In genomic region chr4:150078041-150078995, GRCh38 we compare ENCODE assay signal across 8 cellular contexts. TPM values are rescaled to one million over a fixed set of nuclear protein-coding genes. Genes with fewer than 3 reads are reported as not detected.
DNase-seq lines count a peak whose midpoint lies in the region; ATAC-seq and TF ChIP-seq lines count a peak whose summit lies in the region.

Gene DCLK2, plus strand, starts transcription at chr4:150078445. Its CDS starts 583 bp downstream, at chr4:150079028.

- peak within 1 kb of the TSS; percentile 43 for H3K9ac ChIP-seq in HUES64 (ENCODE audit: low read depth, low read length)

- no peak for TF ChIP-seq POLR2A in gastrocnemius medialis (IDR thresholded peaks at IDR 0.05)

- no peaks in the 10 kb centered on the region for H3K36me3 Mint-ChIP-seq in immature natural killer cell

- no peak within 1 kb of the TSS for H3K27ac Mint-ChIP-seq in immature natural killer cell

- H3K27ac ChIP-seq in HUES64 (ENCODE audit: low read depth, low read length), result no peak within 1 kb of the TSS
- peak within 1 kb of the TSS; percentile 40 to 64 (median 56) for H3K27ac ChIP-seq in gastrocnemius medialis

- intact Hi-C loops in gastrocnemius medialis (cut with DNase I; ENCODE audit: low total_unique reads), result loop anchor here (10.0 kb wide), 1 partner anchor 126 kb away; no protein-coding TSS in a partner anchor

- H3K4me3 ChIP-seq in HUES64 (ENCODE audit: low read length) (peak within 1 kb of the TSS; percentile 59), gastrocnemius medialis (peak within 1 kb of the TSS; percentile 59 to 74 (median 68))

- H3K9me3 ChIP-seq in HUES64 (ENCODE audit: insufficient read depth, low read depth, low read length) (no peaks in the 10 kb centered on the region), gastrocnemius medialis (no peaks in the 10 kb centered on the region)

- in situ Hi-C loops in gastrocnemius medialis (cut with MboI; ENCODE audit: low sequenced_read_pairs in 4 of 4), result no loop called here

- no peaks in the 10 kb centered on the region for H3K4me1 ChIP-seq in HUES64 (ENCODE audit: insufficient read depth, low read length)
- peaks cover 0 to 4% of the 10 kb centered on the region in 2 donors for H3K4me1 ChIP-seq in gastrocnemius medialis

- H3K27me3 Mint-ChIP-seq in immature natural killer cell (ENCODE audit: low read depth in 3 of 3), result peaks cover 2 to 27% (median 7%) of the 10 kb centered on the region in 3 donors

- peaks cover 4 to 5% of the 10 kb centered on the region in 2 donors for H3K4me1 Mint-ChIP-seq in immature natural killer cell

- under 1% methylated on average over 119 of the region's 119 CpGs for WGBS in HUES64

- no peaks in the 10 kb centered on the region for H3K36me3 ChIP-seq in HUES64 (ENCODE audit: insufficient read depth, low read length)
- no peaks in the 10 kb centered on the region for H3K36me3 ChIP-seq in gastrocnemius medialis

- ATAC-seq in gastrocnemius medialis (peak; percentile 68 to 73), HG02938 (IDR thresholded peaks at IDR 0.05; ENCODE audit: unreplicated experiment) (no peak)

- DNase-seq in activated CD4-positive, CD25-positive, alpha-beta regulatory T cell treated with anti-CD3 and anti-CD28 coated beads, Interleukin-2, amount 50 U/mL, for 72 hours, result peak; percentile 32
- no peak for DNase-seq in activated CD4-positive, CD25-positive, alpha-beta regulatory T cell (lab: John Stamatoyannopoulos, UW)
- DNase-seq in RKO (ENCODE audit: low spot score) (peak; percentile 75), cerebellar cortex (ENCODE audit: low spot score) (peak; percentile 58), immature natural killer cell (no peak), gastrocnemius medialis (peak; percentile 17 to 28)

- peaks cover 68% of the 10 kb centered on the region for H3K27me3 ChIP-seq in HUES64 (ENCODE audit: insufficient read depth, low read length)
- peaks cover 0 to 5% (median 2%) of the 10 kb centered on the region in 3 donors for H3K27me3 ChIP-seq in gastrocnemius medialis

- H3K9me3 Mint-ChIP-seq in immature natural killer cell, result peaks cover 0 to 5% (median 2%) of the 10 kb centered on the region in 6 donors

- no peak for TF ChIP-seq CTCF in gastrocnemius medialis (IDR thresholded peaks at IDR 0.05 in 4 of 5, conservative IDR thresholded peaks at IDR 0.05 in 1 of 5)

- H3K4me3 Mint-ChIP-seq in immature natural killer cell, result peak within 1 kb of the TSS; percentile 4 to 75 (median 54)

RNA-seq across cellular contexts. Expression of gene DCLK2, which starts in this region (rescaled TPM):
- polyA plus RNA-seq in HUES64 (2013, experiment 1 of 2), result 1.00 TPM
- 2.3 TPM for polyA plus RNA-seq in HUES64 (2013, experiment 2 of 2)
- not detected for polyA plus RNA-seq in immature natural killer cell
- total RNA-seq in gastrocnemius medialis, result under 1 TPM; 0.29 to 0.97 (median 0.47) TPM

Comparison
In these comparisons a context has a peak if more than half of its experiments do, and no peak if none do; other contexts are left out.
1. DNase-seq: peak in activated CD4-positive, CD25-positive, alpha-beta regulatory T cell treated with anti-CD3 and anti-CD28 coated beads, Interleukin-2, amount 50 U/mL, for 72 hours (single experiment), RKO (single experiment) and cerebellar cortex (single experiment); none in activated CD4-positive, CD25-positive, alpha-beta regulatory T cell (0 of 4) and immature natural killer cell (0 of 3).
2. Peak in DNase-seq, ATAC-seq, H3K4me3 ChIP-seq and H3K27ac ChIP-seq in gastrocnemius medialis; RNA of the gene not detected or under 1 TPM.